Comparison of ENCODE assay signal across 1 cellular context in the genomic region with DNA sequence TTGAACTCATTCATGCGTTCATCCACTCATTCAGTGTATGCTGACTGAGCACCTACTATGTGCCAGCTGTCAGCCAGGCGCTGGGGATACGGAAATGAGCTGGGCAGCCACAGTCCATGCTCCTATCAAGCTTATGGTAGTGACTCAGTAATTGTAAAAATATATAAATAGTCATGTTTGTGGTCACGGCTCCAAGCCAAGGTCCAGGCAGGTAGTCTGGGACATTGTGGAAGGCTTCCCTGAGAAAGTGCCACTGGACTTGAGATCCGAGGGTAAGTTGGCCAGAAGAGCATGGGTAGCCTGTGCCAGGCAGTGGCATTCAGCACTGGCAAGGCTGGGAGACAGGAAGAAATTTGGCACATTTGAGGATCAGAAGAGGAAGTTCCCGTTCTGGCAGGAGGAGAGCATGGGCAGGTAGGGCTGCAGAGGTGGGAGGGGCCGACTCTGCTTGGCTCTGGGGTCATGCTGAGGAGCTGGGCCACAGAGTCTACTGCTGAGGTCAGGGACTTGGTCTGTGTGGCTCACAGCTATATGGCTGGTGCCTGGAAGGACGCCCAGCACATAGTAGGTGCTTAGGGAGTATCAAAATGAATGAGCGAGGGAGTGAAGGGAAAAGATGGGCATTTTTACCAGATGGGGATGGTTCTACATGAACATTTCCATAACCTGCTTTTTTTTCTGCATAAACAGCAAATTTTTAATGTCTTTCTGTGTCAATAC.
TF ChIP-seq lines count a peak whose summit lies in the region.

No MANE protein-coding gene starts in this region.

TF ChIP-seq in WTC11, 78 proteins besides CTCF, POLR2A, EP300 and RAD21 (continued from another document):
- TF ChIP-seq CDX4 (CRISPR knock-in tag; IDR thresholded peaks at IDR 0.05; ENCODE audit: borderline replicate concordance), result no peak
- no peak for TF ChIP-seq NR2C2 (CRISPR knock-in tag; IDR thresholded peaks at IDR 0.05)
- TF ChIP-seq SMAD4 (CRISPR knock-in tag; IDR thresholded peaks at IDR 0.05), result no peak
- TF ChIP-seq, protein P1, sequence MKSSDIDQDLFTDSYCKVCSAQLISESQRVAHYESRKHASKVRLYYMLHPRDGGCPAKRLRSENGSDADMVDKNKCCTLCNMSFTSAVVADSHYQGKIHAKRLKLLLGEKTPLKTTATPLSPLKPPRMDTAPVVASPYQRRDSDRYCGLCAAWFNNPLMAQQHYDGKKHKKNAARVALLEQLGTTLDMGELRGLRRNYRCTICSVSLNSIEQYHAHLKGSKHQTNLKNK (CRISPR knock-in tag; IDR thresholded peaks at IDR 0.05), result no peak
- no peak for TF ChIP-seq MLX (CRISPR knock-in tag; IDR thresholded peaks at IDR 0.05)
- TF ChIP-seq STAT6 (CRISPR knock-in tag; conservative IDR thresholded peaks at IDR 0.05; ENCODE audit: low read depth), result no peak
- TF ChIP-seq FOXP1 (CRISPR knock-in tag; IDR thresholded peaks at IDR 0.05; ENCODE audit: borderline replicate concordance), result no peak
- TF ChIP-seq ZNF317 (CRISPR knock-in tag; IDR thresholded peaks at IDR 0.05; ENCODE audit: borderline replicate concordance, low read depth), result no peak
- TF ChIP-seq FOXJ3 (CRISPR knock-in tag; IDR thresholded peaks at IDR 0.05; ENCODE audit: borderline replicate concordance), result no peak
- no peak for TF ChIP-seq ZNF232 (CRISPR knock-in tag; IDR thresholded peaks at IDR 0.05)
